8 cellular contexts compared by ENCODE assay signal in genomic region chr5:72178910-72179815, GRCh38.
A peak's percentile ranks its signal among the peaks of the same experiment; 100 is the strongest.
DNase-seq lines count a peak whose midpoint lies in the region; TF ChIP-seq lines count a peak whose summit lies in the region.

No MANE protein-coding gene starts in this region.

- H3K27ac ChIP-seq in SK-N-SH (ENCODE audit: low read depth in 2 of 2, low read length in 1 of 2) (peak overlapping the region; percentile 75 to 99), ovary (peak overlapping the region in 1 of 2 donors; percentile 34)

- peaks cover 78% of the 10 kb centered on the region for H4K20me1 ChIP-seq in SK-N-SH (ENCODE audit: insufficient read depth)

- no peak for TF ChIP-seq POLR2A in ovary (IDR thresholded peaks at IDR 0.05)

- no peak for TF ChIP-seq RAD21 in SK-N-SH (IDR thresholded peaks at IDR 0.05; ENCODE audit: low read length)

- H3K36me3 ChIP-seq in SK-N-SH (replicated peaks in 1 of 2; ENCODE audit: control insufficient read depth in 1 of 2, insufficient read depth in 2 of 2, low read length in 1 of 2) (peaks cover 55 to 58% of the 10 kb centered on the region in 2 experiments), ovary (no peaks in the 10 kb centered on the region)

- H3K9me2 ChIP-seq in SK-N-SH: no peaks in the 10 kb centered on the region

- H3K4me2 ChIP-seq in SK-N-SH: peak overlapping the region; percentile 74

- H3K9me3 ChIP-seq in SK-N-SH: no peaks in the 10 kb centered on the region
- no peaks in the 10 kb centered on the region for H3K9me3 ChIP-seq in ovary

- CTCF ChIA-PET in SK-N-SH (lab: Yijun Ruan, JAX): interaction anchor here (0.6 to 0.9 kb wide), 2 partner anchors 11 to 115 kb away, joined by 3 to 4 read pairs; no protein-coding TSS in a partner anchor
- CTCF ChIA-PET in GM10248 (lab: Yijun Ruan, JAX): no interaction called here

- TF ChIP-seq EP300 in SK-N-SH (IDR thresholded peaks at IDR 0.05; ENCODE audit: borderline replicate concordance in 1 of 2, low read depth in 1 of 2, low read length in 1 of 2) (peak in 1 of 2 experiments; percentile 90; a peak in 1 of 4 replicates), ovary (IDR thresholded peaks at IDR 0.05) (no peak)

- WGBS in SK-N-SH (ENCODE audit: low lambda C conversion rate): 42% methylated on average over 24 of the region's 29 CpGs
- WGBS in ovary, 3 donors: 30 to 40% (median 31%) methylated on average over 29 of the region's 29 CpGs

- peak; percentile 72 for DNase-seq in Ammon's horn (ENCODE audit: low spot score)
- peak; percentile 30 for DNase-seq in SK-N-SH
- peak; percentile 96 for DNase-seq in fibroblast of the aortic adventitia (ENCODE audit: low read depth)
- peak; percentile 68 to 82 (median 79) for DNase-seq in ovary
- DNase-seq in GM10248 (ENCODE audit: extremely low spot score): no peak
- no peak for DNase-seq in SIG-M5 (lab: John Stamatoyannopoulos, UW)
- no peak for DNase-seq in NAMALWA (ENCODE audit: low spot score)
- DNase-seq in activated naive CD4-positive, alpha-beta T cell treated with Interleukin-2 at 50 U/mL for 16 hours: no peak

- POLR2A ChIA-PET in SK-N-SH (lab: Yijun Ruan, JAX) (no interaction called here), GM10248 (lab: Yijun Ruan, JAX) (no interaction called here)

- peaks cover 60% of the 10 kb centered on the region for H3F3A ChIP-seq in SK-N-SH (replicated peaks; ENCODE audit: insufficient read depth)

- H3K79me2 ChIP-seq in SK-N-SH (ENCODE audit: insufficient read depth): peaks cover 98% of the 10 kb centered on the region

- H3K27me3 ChIP-seq in SK-N-SH (ENCODE audit: insufficient read depth): no peaks in the 10 kb centered on the region
- no peaks in the 10 kb centered on the region for H3K27me3 ChIP-seq in ovary

- TF ChIP-seq CTCF in SK-N-SH (IDR thresholded peaks at IDR 0.05) (no peak), fibroblast of the aortic adventitia (IDR thresholded peaks at IDR 0.05; ENCODE audit: insufficient read depth, low read length) (no peak), ovary (IDR thresholded peaks at IDR 0.05) (no peak), GM10248 (IDR thresholded peaks at IDR 0.05; ENCODE audit: control extremely low read depth, extremely low read depth, low read depth, missing control alignments) (no peak)

- peak overlapping the region; percentile 73 for H3K9ac ChIP-seq in SK-N-SH

- intact Hi-C loops in ovary (cut with DNase I): loop anchor here in 1 of 4 donors (5.0 to 10.0 kb wide), 2 partner anchors 54 to 118 kb away; no protein-coding TSS in a partner anchor

- H3K4me3 ChIP-seq in SK-N-SH (ENCODE audit: low read depth in 2 of 2, low read length in 1 of 2) (peak overlapping the region in 1 of 2 experiments; percentile 48; a peak in 2 of 4 replicates), fibroblast of the aortic adventitia (ENCODE audit: low read depth, low read length) (peak overlapping the region; percentile 58), ovary (peak overlapping the region; percentile 28)

- H2AFZ ChIP-seq in SK-N-SH (ENCODE audit: low read depth): no peak overlapping the region

- H3K4me1 ChIP-seq in SK-N-SH (ENCODE audit: control insufficient read depth in 1 of 2, insufficient read depth in 2 of 2, low read depth in 1 of 2, low read length in 1 of 2) (peaks cover 33 to 34% of the 10 kb centered on the region in 2 experiments), ovary (ENCODE audit: insufficient read depth) (peaks cover 11% of the 10 kb centered on the region)

TF ChIP-seq in SK-N-SH, 30 proteins besides CTCF, POLR2A, EP300 and RAD21 (continues in another document):
- TF ChIP-seq SIN3A (IDR thresholded peaks at IDR 0.05; ENCODE audit: borderline replicate concordance, low read depth, low read length) (peak; percentile 70; the same call in 1 of the 2 replicates), ELF1 (IDR thresholded peaks at IDR 0.05) (no peak), FOSL2 (IDR thresholded peaks at IDR 0.05; ENCODE audit: borderline replicate concordance, low read depth) (peak; percentile 81), NRF1 (IDR thresholded peaks at IDR 0.05; ENCODE audit: low read depth, low read length) (no peak), TAF1 (IDR thresholded peaks at IDR 0.05; ENCODE audit: borderline replicate concordance, low read depth, low read length) (no peak), FOXM1 (IDR thresholded peaks at IDR 0.05; ENCODE audit: low read depth) (peak; percentile 43; the same call in 1 of the 2 replicates), RFX5 (IDR thresholded peaks at IDR 0.05; ENCODE audit: low read length) (no peak), EZH2phosphoT487 (IDR thresholded peaks at IDR 0.05; ENCODE audit: borderline replicate concordance, low read depth) (no peak), NFIC (IDR thresholded peaks at IDR 0.05; ENCODE audit: borderline replicate concordance) (peak; percentile 97), GATA2 (CRISPR knock-in tag; IDR thresholded peaks at IDR 0.05) (no peak), REST (IDR thresholded peaks at IDR 0.05; ENCODE audit: low read depth, low read length) (peak; percentile 39; the same call in 1 of the 2 replicates), TEAD4 (IDR thresholded peaks at IDR 0.05; ENCODE audit: borderline replicate concordance, insufficient read depth) (peak; percentile 95), MEF2A (IDR thresholded peaks at IDR 0.05; ENCODE audit: borderline replicate concordance, low read depth) (peak; percentile 13; the same call in 1 of the 2 replicates), SMC3 (IDR thresholded peaks at IDR 0.05; ENCODE audit: low read depth, low read length) (no peak), USF1 (IDR thresholded peaks at IDR 0.05; ENCODE audit: borderline replicate concordance, low read depth) (0 out of 2 replicates have a peak, but pooled peaks have one; percentile 25), TCF12 (IDR thresholded peaks at IDR 0.05) (peak; percentile 89), FOXJ3 (CRISPR knock-in tag; IDR thresholded peaks at IDR 0.05) (no peak), POLR2AphosphoS5 (IDR thresholded peaks at IDR 0.05; ENCODE audit: low read depth, low read length) (no peak; the same call in 1 of the 2 replicates), RXRA (IDR thresholded peaks at IDR 0.05; ENCODE audit: borderline replicate concordance, low read depth) (peak; percentile 79), JUND (IDR thresholded peaks at IDR 0.05) (peak; percentile 86)
- TF ChIP-seq, protein P1, sequence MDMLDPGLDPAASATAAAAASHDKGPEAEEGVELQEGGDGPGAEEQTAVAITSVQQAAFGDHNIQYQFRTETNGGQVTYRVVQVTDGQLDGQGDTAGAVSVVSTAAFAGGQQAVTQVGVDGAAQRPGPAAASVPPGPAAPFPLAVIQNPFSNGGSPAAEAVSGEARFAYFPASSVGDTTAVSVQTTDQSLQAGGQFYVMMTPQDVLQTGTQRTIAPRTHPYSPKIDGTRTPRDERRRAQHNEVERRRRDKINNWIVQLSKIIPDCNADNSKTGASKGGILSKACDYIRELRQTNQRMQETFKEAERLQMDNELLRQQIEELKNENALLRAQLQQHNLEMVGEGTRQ (IDR thresholded peaks at IDR 0.05; ENCODE audit: borderline replicate concordance, low read depth, low read length): no peak
- TF ChIP-seq, protein P2, sequence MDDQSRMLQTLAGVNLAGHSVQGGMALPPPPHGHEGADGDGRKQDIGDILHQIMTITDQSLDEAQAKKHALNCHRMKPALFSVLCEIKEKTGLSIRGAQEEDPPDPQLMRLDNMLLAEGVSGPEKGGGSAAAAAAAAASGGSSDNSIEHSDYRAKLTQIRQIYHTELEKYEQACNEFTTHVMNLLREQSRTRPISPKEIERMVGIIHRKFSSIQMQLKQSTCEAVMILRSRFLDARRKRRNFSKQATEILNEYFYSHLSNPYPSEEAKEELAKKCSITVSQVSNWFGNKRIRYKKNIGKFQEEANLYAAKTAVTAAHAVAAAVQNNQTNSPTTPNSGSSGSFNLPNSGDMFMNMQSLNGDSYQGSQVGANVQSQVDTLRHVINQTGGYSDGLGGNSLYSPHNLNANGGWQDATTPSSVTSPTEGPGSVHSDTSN (IDR thresholded peaks at IDR 0.05): peak; percentile 69

Comparison
In these comparisons a context has a peak if more than half of its experiments do, and no peak if none do; other contexts are left out.
1. DNase-seq: peak in Ammon's horn (single experiment), SK-N-SH (single experiment), fibroblast of the aortic adventitia (single experiment) and ovary (5 of 5); none in GM10248 (single experiment), SIG-M5 (single experiment), NAMALWA (single experiment) and activated naive CD4-positive, alpha-beta T cell treated with Interleukin-2 at 50 U/mL for 16 hours (single experiment).